Comparison of ENCODE assay signal across 1 cellular context in the genomic region with DNA sequence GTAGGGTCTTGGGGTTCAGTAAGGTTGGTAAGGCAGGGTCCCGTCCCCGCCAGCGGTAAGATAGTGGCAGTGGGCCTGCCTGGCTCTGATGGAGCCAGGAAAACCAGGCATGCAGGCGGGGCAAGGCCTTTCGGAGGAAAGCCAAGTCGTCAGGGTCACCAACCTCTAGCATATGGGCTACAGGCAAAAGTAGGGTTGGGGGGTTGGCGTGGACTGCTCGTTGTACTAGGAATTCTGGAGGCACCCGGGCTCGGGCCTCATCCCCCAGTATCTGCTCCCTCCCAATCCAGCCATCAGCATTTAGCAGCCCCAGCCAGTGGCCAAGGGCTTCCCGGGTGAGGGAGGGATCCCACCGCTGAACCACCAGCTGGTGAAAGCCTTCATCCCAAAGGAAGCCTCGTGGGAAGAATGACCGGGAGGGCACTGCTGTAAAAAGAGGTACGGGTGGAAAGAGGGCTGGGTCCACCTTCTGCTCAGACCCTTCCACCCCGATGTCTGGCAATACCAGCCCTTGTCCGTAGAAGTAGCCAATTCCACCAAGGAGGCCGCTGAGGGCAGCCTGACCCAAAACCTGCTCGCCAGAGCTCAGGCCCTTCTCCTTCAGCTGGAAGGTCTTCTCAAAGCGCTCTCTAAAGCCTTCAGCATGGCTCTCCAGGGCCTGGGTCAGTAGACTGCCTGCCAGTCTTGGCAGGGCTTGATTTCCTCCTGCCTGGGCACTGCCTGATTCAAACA.
TF ChIP-seq lines count a peak whose summit lies in the region.

No MANE protein-coding gene starts in this region.

TF ChIP-seq in IMR-90, 13 proteins besides CTCF, POLR2A, EP300 and RAD21:
- TF ChIP-seq, protein P1, sequence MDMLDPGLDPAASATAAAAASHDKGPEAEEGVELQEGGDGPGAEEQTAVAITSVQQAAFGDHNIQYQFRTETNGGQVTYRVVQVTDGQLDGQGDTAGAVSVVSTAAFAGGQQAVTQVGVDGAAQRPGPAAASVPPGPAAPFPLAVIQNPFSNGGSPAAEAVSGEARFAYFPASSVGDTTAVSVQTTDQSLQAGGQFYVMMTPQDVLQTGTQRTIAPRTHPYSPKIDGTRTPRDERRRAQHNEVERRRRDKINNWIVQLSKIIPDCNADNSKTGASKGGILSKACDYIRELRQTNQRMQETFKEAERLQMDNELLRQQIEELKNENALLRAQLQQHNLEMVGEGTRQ (IDR thresholded peaks at IDR 0.05; ENCODE audit: low read depth, low read length), result no peak
- TF ChIP-seq MAZ (IDR thresholded peaks at IDR 0.05; ENCODE audit: borderline replicate concordance, low read depth, low read length), result no peak
